ENCODE assay signal across 8 cellular contexts in genomic region chr11:9314291-9315077, GRCh38. TPM values are rescaled to one million over a fixed set of nuclear protein-coding genes. Genes with fewer than 3 reads are reported as not detected.
A peak's percentile ranks its signal among the peaks of the same experiment; 100 is the strongest.
DNase-seq lines count a peak whose midpoint lies in the region; ATAC-seq and TF ChIP-seq lines count a peak whose summit lies in the region.

A gene with protein sequence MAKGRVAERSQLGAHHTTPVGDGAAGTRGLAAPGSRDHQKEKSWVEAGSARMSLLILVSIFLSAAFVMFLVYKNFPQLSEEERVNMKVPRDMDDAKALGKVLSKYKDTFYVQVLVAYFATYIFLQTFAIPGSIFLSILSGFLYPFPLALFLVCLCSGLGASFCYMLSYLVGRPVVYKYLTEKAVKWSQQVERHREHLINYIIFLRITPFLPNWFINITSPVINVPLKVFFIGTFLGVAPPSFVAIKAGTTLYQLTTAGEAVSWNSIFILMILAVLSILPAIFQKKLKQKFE (minus strand): TSS chr11:9314593. CDS start chr11:9314441, 152 bp downstream.

- peak within 1 kb of the TSS; percentile 83 to 92 for H3K9ac ChIP-seq in liver (ENCODE audit: low read depth in 1 of 2, low read length in 2 of 2)

- peaks cover 2 to 21% (median 9%) of the 10 kb centered on the region in 4 donors for H3K4me1 ChIP-seq in liver (ENCODE audit: control insufficient read depth in 4 of 4, insufficient read depth in 4 of 4, low read length in 3 of 4)

- H3K27me3 ChIP-seq in liver (ENCODE audit: control insufficient read depth in 4 of 4, insufficient read depth in 4 of 4, low read length in 3 of 4), result no peaks in the 10 kb centered on the region

- no peaks in the 10 kb centered on the region for H3K36me3 ChIP-seq in liver (ENCODE audit: control insufficient read depth in 4 of 4, insufficient read depth in 3 of 4, low read depth in 1 of 4, low read length in 3 of 4)

- 1% methylated on average over 71 of the region's 71 CpGs for WGBS in liver

- TF ChIP-seq RAD21 in liver (IDR thresholded peaks at IDR 0.05), result peak in 1 of 2 donors; percentile 44

- H3K9me3 ChIP-seq in liver (ENCODE audit: control insufficient read depth in 4 of 4, low read length in 3 of 4), result no peaks in the 10 kb centered on the region

- H3K27ac ChIP-seq in liver (ENCODE audit: low read depth in 1 of 2, low read length in 2 of 2), result peak within 1 kb of the TSS; percentile 92 to 93

- DNase-seq in C1 segment of cervical spinal cord (lab: John Stamatoyannopoulos, UW), result peak; percentile 70 to 99 (median 96)
- peak; percentile 95 for DNase-seq in NCI-H748 treated with DMSO at 0.1 percent for 48 hours (lab: John Stamatoyannopoulos, UW)
- DNase-seq in activated CD4-positive, alpha-beta T cell treated with anti-CD3 and anti-CD28 coated beads, Interleukin-2, amount 50 U/mL, for 4 hours, result peak; percentile 99
- DNase-seq in dermis blood vessel endothelial cell, result peak; percentile 98
- DNase-seq in stimulated activated CD4-positive, alpha-beta T cell treated with anti-CD3 and anti-CD28 coated beads, Interleukin-4, amount 100 ng/mL, for 24 hours, result peak; percentile 99

- no peak for TF ChIP-seq CTCF in liver (IDR thresholded peaks at IDR 0.05; ENCODE audit: low read depth, low read length, missing input control)

- peak; percentile 95 for ATAC-seq in GM19372 (IDR thresholded peaks at IDR 0.05; ENCODE audit: low read depth, unreplicated experiment)
- peak; percentile 87 for ATAC-seq in HG03558 (IDR thresholded peaks at IDR 0.05; ENCODE audit: extremely low read depth, unreplicated experiment)

- H3K4me3 ChIP-seq in liver (ENCODE audit: low read depth in 1 of 3, low read length in 3 of 3), result peak within 1 kb of the TSS; percentile 59 to 89 (median 88)

TF ChIP-seq in liver, 16 proteins besides CTCF, POLR2A, EP300 and RAD21:
- TF ChIP-seq SP1 (IDR thresholded peaks at IDR 0.05), result peak; percentile 72
- TF ChIP-seq MAX (IDR thresholded peaks at IDR 0.05), result peak; percentile 61
- TF ChIP-seq EGR1 (IDR thresholded peaks at IDR 0.05; ENCODE audit: low read depth in 2 of 2), result peak; percentile 25 to 63
- TF ChIP-seq, protein P1, sequence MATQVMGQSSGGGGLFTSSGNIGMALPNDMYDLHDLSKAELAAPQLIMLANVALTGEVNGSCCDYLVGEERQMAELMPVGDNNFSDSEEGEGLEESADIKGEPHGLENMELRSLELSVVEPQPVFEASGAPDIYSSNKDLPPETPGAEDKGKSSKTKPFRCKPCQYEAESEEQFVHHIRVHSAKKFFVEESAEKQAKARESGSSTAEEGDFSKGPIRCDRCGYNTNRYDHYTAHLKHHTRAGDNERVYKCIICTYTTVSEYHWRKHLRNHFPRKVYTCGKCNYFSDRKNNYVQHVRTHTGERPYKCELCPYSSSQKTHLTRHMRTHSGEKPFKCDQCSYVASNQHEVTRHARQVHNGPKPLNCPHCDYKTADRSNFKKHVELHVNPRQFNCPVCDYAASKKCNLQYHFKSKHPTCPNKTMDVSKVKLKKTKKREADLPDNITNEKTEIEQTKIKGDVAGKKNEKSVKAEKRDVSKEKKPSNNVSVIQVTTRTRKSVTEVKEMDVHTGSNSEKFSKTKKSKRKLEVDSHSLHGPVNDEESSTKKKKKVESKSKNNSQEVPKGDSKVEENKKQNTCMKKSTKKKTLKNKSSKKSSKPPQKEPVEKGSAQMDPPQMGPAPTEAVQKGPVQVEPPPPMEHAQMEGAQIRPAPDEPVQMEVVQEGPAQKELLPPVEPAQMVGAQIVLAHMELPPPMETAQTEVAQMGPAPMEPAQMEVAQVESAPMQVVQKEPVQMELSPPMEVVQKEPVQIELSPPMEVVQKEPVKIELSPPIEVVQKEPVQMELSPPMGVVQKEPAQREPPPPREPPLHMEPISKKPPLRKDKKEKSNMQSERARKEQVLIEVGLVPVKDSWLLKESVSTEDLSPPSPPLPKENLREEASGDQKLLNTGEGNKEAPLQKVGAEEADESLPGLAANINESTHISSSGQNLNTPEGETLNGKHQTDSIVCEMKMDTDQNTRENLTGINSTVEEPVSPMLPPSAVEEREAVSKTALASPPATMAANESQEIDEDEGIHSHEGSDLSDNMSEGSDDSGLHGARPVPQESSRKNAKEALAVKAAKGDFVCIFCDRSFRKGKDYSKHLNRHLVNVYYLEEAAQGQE (IDR thresholded peaks at IDR 0.05), result peak; percentile 67
- TF ChIP-seq RXRA (IDR thresholded peaks at IDR 0.05), result peak; percentile 60 to 76
- no peak for TF ChIP-seq FOXA1 (IDR thresholded peaks at IDR 0.05)
- peak; percentile 78 for TF ChIP-seq NR2F2 (IDR thresholded peaks at IDR 0.05)
- TF ChIP-seq JUND (IDR thresholded peaks at IDR 0.05), result peak in 1 of 2 donors; percentile 63
- TF ChIP-seq GABPA (IDR thresholded peaks at IDR 0.05 in 1 of 2, conservative IDR thresholded peaks at IDR 0.05 in 1 of 2), result peak; percentile 80 to 96
- TF ChIP-seq TAF1 (conservative IDR thresholded peaks at IDR 0.05), result peak; percentile 86
- TF ChIP-seq, protein P2, sequence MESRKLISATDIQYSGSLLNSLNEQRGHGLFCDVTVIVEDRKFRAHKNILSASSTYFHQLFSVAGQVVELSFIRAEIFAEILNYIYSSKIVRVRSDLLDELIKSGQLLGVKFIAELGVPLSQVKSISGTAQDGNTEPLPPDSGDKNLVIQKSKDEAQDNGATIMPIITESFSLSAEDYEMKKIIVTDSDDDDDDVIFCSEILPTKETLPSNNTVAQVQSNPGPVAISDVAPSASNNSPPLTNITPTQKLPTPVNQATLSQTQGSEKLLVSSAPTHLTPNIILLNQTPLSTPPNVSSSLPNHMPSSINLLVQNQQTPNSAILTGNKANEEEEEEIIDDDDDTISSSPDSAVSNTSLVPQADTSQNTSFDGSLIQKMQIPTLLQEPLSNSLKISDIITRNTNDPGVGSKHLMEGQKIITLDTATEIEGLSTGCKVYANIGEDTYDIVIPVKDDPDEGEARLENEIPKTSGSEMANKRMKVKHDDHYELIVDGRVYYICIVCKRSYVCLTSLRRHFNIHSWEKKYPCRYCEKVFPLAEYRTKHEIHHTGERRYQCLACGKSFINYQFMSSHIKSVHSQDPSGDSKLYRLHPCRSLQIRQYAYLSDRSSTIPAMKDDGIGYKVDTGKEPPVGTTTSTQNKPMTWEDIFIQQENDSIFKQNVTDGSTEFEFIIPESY (IDR thresholded peaks at IDR 0.05), result peak; percentile 96
- no peak for TF ChIP-seq HNF4G (IDR thresholded peaks at IDR 0.05)
- peak; percentile 43 to 68 for TF ChIP-seq HNF4A (conservative IDR thresholded peaks at IDR 0.05)
- no peak for TF ChIP-seq ATF3 (IDR thresholded peaks at IDR 0.05)
- TF ChIP-seq FOXA2 (IDR thresholded peaks at IDR 0.05), result peak; percentile 24
- TF ChIP-seq YY1 (IDR thresholded peaks at IDR 0.05), result peak; percentile 82

RNA-seq across cellular contexts. Expression of the gene that starts here (rescaled TPM):
- 33.8 and 48.2 TPM in 2 replicates for total RNA-seq in dermis blood vessel endothelial cell
- total RNA-seq in liver, result 10 to 100 TPM; 31.3 to 52.0 TPM
- 10 to 100 TPM; 11.8 to 15.3 TPM for polyA plus RNA-seq in liver

Comparison
In these comparisons a context has a peak if more than half of its experiments do, and no peak if none do; other contexts are left out.
1. Peak in every context shown above with its lines: DNase-seq, ATAC-seq, H3K4me3 ChIP-seq and H3K27ac ChIP-seq.